Comparison of ENCODE assay signal across 1 cellular context in the genomic region with DNA sequence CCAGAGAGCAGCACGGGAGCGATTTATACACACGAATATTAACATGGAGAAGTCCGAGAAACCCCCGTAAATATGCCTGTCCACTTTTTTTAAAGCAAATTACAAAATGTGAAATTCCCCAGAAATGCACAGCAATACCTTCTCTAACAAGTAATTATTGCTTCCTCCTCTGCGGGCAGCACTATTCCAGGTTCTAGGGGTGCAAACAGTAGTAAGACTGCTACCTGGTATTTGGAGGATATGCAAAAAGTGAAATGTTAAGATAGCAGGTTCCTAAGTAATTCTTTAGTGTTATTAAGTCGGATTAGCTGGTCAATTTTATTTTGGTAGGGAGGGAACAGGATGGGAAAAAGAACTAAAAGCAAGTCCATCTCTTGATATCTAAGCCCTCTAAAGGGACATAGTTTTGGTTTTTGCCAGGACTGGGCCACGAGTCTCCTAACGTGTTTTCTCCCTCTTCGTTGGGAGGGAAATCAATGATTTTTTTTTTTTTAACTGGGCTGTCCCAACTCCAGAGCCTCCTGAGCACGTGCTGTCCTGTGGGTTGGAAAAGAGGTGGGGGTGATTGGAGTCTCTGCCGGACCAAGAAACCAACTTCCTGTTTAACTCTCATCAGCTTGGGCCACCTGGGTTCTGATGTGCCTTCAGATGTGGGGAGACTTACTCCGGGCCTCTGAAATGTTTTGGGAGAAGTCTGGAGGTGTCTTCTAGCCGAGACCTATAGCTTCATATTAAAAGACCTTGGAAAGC.
TF ChIP-seq lines count a peak whose summit lies in the region.

No MANE protein-coding gene starts in this region.

TF ChIP-seq in HepG2, 621 proteins besides CTCF, POLR2A, EP300 and RAD21 (continued from another document and continues in another):
- TF ChIP-seq, protein P1, sequence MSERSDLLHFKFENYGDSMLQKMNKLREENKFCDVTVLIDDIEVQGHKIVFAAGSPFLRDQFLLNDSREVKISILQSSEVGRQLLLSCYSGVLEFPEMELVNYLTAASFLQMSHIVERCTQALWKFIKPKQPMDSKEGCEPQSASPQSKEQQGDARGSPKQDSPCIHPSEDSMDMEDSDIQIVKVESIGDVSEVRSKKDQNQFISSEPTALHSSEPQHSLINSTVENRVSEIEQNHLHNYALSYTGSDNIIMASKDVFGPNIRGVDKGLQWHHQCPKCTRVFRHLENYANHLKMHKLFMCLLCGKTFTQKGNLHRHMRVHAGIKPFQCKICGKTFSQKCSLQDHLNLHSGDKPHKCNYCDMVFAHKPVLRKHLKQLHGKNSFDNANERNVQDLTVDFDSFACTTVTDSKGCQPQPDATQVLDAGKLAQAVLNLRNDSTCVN (CRISPR knock-in tag; IDR thresholded peaks at IDR 0.05; ENCODE audit: borderline replicate concordance): no peak
- TF ChIP-seq ZZZ3 (CRISPR knock-in tag; IDR thresholded peaks at IDR 0.05; ENCODE audit: borderline replicate concordance): no peak
- peak; percentile 89 for TF ChIP-seq GATAD2A (CRISPR knock-in tag; IDR thresholded peaks at IDR 0.05)
- peak; percentile 41; the same call in 1 of the 2 replicates for TF ChIP-seq RXRB (CRISPR knock-in tag; IDR thresholded peaks at IDR 0.05; ENCODE audit: borderline replicate concordance)
- no peak for TF ChIP-seq KAT7 (CRISPR knock-in tag; IDR thresholded peaks at IDR 0.05; ENCODE audit: borderline replicate concordance)
- TF ChIP-seq KLF13 (CRISPR knock-in tag; IDR thresholded peaks at IDR 0.05): no peak
- TF ChIP-seq FOSL1 (CRISPR knock-in tag; IDR thresholded peaks at IDR 0.05; ENCODE audit: borderline replicate concordance): no peak
- peak; percentile 20; the same call in 1 of the 2 replicates for TF ChIP-seq KLF6 (CRISPR knock-in tag; IDR thresholded peaks at IDR 0.05)
- TF ChIP-seq HNF4A (CRISPR knock-in tag; IDR thresholded peaks at IDR 0.05): peak; percentile 41; the same call in 1 of the 2 replicates
- TF ChIP-seq ZSCAN29 (CRISPR knock-in tag; conservative IDR thresholded peaks at IDR 0.05): 0 out of 2 replicates have a peak, but pooled peaks have one; percentile 10
- TF ChIP-seq MLLT10 (CRISPR knock-in tag; IDR thresholded peaks at IDR 0.05): no peak
- TF ChIP-seq ZNF577 (CRISPR knock-in tag; IDR thresholded peaks at IDR 0.05; ENCODE audit: borderline replicate concordance, low read depth): no peak
- peak; percentile 50 for TF ChIP-seq PITX1 (CRISPR knock-in tag; IDR thresholded peaks at IDR 0.05)
- peak; percentile 28 for TF ChIP-seq TCF7 (IDR thresholded peaks at IDR 0.05; ENCODE audit: low read depth)
- no peak for TF ChIP-seq CREB1 (IDR thresholded peaks at IDR 0.05)
- peak; percentile 52; the same call in 1 of the 2 replicates for TF ChIP-seq CREB1 (CRISPR knock-in tag; IDR thresholded peaks at IDR 0.05)
- TF ChIP-seq RCOR2 (CRISPR knock-in tag; IDR thresholded peaks at IDR 0.05): no peak
- TF ChIP-seq ADNP (CRISPR knock-in tag; IDR thresholded peaks at IDR 0.05): no peak
- peak; percentile 80; the same call in 1 of the 2 replicates for TF ChIP-seq ZNF558 (CRISPR knock-in tag; IDR thresholded peaks at IDR 0.05; ENCODE audit: borderline replicate concordance)
- no peak for TF ChIP-seq ZNF775 (CRISPR knock-in tag; IDR thresholded peaks at IDR 0.05; ENCODE audit: borderline replicate concordance)
- peak; percentile 52; the same call in 1 of the 2 replicates for TF ChIP-seq KDM5A (IDR thresholded peaks at IDR 0.05; ENCODE audit: borderline replicate concordance, low read length)
- no peak for TF ChIP-seq ISX (CRISPR knock-in tag; conservative IDR thresholded peaks at IDR 0.05)
- no peak for TF ChIP-seq BRD4 (CRISPR knock-in tag; IDR thresholded peaks at IDR 0.05)
- 0 out of 2 replicates have a peak, but pooled peaks have one; percentile 26 for TF ChIP-seq TSC22D2 (CRISPR knock-in tag; IDR thresholded peaks at IDR 0.05; ENCODE audit: borderline replicate concordance)
- TF ChIP-seq ZFP1 (CRISPR knock-in tag; IDR thresholded peaks at IDR 0.05): no peak
- TF ChIP-seq FOXK1 (CRISPR knock-in tag; IDR thresholded peaks at IDR 0.05; ENCODE audit: borderline replicate concordance, low read depth): no peak
- TF ChIP-seq JUNB (CRISPR knock-in tag; IDR thresholded peaks at IDR 0.05; ENCODE audit: borderline replicate concordance): no peak; the same call in 1 of the 2 replicates
- TF ChIP-seq CEBPZ (IDR thresholded peaks at IDR 0.05; ENCODE audit: low read length): no peak
- no peak for TF ChIP-seq ZNF790 (CRISPR knock-in tag; IDR thresholded peaks at IDR 0.05; ENCODE audit: borderline replicate concordance)
- TF ChIP-seq MIER2 (CRISPR knock-in tag; IDR thresholded peaks at IDR 0.05): peak; percentile 16
- TF ChIP-seq NKX3-1 (CRISPR knock-in tag; IDR thresholded peaks at IDR 0.05): peak; percentile 66
- no peak; the same call in 1 of the 2 replicates for TF ChIP-seq MEIS2 (CRISPR knock-in tag; IDR thresholded peaks at IDR 0.05)
- TF ChIP-seq ZNF274 (CRISPR knock-in tag; IDR thresholded peaks at IDR 0.05): no peak
- TF ChIP-seq WIZ (CRISPR knock-in tag; IDR thresholded peaks at IDR 0.05): no peak
- peak; percentile 62 for TF ChIP-seq ZNF574 (CRISPR knock-in tag; IDR thresholded peaks at IDR 0.05)
- TF ChIP-seq, protein P2, sequence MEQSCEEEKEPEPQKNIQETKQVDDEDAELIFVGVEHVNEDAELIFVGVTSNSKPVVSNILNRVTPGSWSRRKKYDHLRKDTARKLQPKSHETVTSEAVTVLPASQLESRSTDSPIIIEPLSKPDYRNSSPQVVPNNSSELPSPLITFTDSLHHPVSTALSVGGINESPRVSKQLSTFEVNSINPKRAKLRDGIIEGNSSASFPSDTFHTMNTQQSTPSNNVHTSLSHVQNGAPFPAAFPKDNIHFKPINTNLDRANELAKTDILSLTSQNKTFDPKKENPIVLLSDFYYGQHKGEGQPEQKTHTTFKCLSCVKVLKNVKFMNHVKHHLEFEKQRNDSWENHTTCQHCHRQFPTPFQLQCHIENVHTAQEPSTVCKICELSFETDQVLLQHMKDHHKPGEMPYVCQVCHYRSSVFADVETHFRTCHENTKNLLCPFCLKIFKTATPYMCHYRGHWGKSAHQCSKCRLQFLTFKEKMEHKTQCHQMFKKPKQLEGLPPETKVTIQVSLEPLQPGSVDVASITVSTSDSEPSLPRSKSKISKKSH (CRISPR knock-in tag; IDR thresholded peaks at IDR 0.05; ENCODE audit: borderline replicate concordance): no peak
- TF ChIP-seq ATF1 (CRISPR knock-in tag; IDR thresholded peaks at IDR 0.05): peak; percentile 34; the same call in 1 of the 2 replicates
- peak; percentile 31; the same call in 1 of the 2 replicates for TF ChIP-seq MAZ (IDR thresholded peaks at IDR 0.05; ENCODE audit: borderline replicate concordance, low read depth, low read length)
- 0 out of 2 replicates have a peak, but pooled peaks have one; percentile 22 for TF ChIP-seq MAZ (CRISPR knock-in tag; IDR thresholded peaks at IDR 0.05; ENCODE audit: low read depth)
- TF ChIP-seq, protein P3, sequence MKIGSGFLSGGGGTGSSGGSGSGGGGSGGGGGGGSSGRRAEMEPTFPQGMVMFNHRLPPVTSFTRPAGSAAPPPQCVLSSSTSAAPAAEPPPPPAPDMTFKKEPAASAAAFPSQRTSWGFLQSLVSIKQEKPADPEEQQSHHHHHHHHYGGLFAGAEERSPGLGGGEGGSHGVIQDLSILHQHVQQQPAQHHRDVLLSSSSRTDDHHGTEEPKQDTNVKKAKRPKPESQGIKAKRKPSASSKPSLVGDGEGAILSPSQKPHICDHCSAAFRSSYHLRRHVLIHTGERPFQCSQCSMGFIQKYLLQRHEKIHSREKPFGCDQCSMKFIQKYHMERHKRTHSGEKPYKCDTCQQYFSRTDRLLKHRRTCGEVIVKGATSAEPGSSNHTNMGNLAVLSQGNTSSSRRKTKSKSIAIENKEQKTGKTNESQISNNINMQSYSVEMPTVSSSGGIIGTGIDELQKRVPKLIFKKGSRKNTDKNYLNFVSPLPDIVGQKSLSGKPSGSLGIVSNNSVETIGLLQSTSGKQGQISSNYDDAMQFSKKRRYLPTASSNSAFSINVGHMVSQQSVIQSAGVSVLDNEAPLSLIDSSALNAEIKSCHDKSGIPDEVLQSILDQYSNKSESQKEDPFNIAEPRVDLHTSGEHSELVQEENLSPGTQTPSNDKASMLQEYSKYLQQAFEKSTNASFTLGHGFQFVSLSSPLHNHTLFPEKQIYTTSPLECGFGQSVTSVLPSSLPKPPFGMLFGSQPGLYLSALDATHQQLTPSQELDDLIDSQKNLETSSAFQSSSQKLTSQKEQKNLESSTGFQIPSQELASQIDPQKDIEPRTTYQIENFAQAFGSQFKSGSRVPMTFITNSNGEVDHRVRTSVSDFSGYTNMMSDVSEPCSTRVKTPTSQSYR (CRISPR knock-in tag; IDR thresholded peaks at IDR 0.05; ENCODE audit: borderline replicate concordance): peak; percentile 40; the same call in 1 of the 2 replicates
- TF ChIP-seq SRSF9 (IDR thresholded peaks at IDR 0.05; ENCODE audit: borderline replicate concordance, insufficient read depth, low read depth, low read length, poor library complexity, severe bottlenecking): no peak
- TF ChIP-seq ZNF484 (CRISPR knock-in tag; IDR thresholded peaks at IDR 0.05; ENCODE audit: borderline replicate concordance, low read depth): no peak
- no peak for TF ChIP-seq IRF2 (CRISPR knock-in tag; IDR thresholded peaks at IDR 0.05)
- TF ChIP-seq ZNF441 (CRISPR knock-in tag; IDR thresholded peaks at IDR 0.05; ENCODE audit: borderline replicate concordance): no peak
- no peak for TF ChIP-seq KAT2B (IDR thresholded peaks at IDR 0.05; ENCODE audit: borderline replicate concordance, low read depth, low read length)
- no peak for TF ChIP-seq ZNF780A (CRISPR knock-in tag; IDR thresholded peaks at IDR 0.05)
- TF ChIP-seq PTBP1 (IDR thresholded peaks at IDR 0.05; ENCODE audit: low read depth, low read length, poor library complexity, severe bottlenecking): no peak
- TF ChIP-seq ZBTB43 (CRISPR knock-in tag; conservative IDR thresholded peaks at IDR 0.05): peak; percentile 64; the same call in 1 of the 2 replicates
- TF ChIP-seq ZFAT (CRISPR knock-in tag; conservative IDR thresholded peaks at IDR 0.05): 0 out of 2 replicates have a peak, but pooled peaks have one; percentile 28
- TF ChIP-seq KDM4B (CRISPR knock-in tag; IDR thresholded peaks at IDR 0.05): no peak
- no peak for TF ChIP-seq ZNF550 (CRISPR knock-in tag; IDR thresholded peaks at IDR 0.05; ENCODE audit: borderline replicate concordance)
- TF ChIP-seq KLF12 (CRISPR knock-in tag; IDR thresholded peaks at IDR 0.05; ENCODE audit: borderline replicate concordance): 0 out of 2 replicates have a peak, but pooled peaks have one; percentile 40
- TF ChIP-seq ZNF350 (CRISPR knock-in tag; IDR thresholded peaks at IDR 0.05; ENCODE audit: borderline replicate concordance, low read depth): peak; percentile 53; the same call in 1 of the 2 replicates
- TF ChIP-seq, protein P4, sequence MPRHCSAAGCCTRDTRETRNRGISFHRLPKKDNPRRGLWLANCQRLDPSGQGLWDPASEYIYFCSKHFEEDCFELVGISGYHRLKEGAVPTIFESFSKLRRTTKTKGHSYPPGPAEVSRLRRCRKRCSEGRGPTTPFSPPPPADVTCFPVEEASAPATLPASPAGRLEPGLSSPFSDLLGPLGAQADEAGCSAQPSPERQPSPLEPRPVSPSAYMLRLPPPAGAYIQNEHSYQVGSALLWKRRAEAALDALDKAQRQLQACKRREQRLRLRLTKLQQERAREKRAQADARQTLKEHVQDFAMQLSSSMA (CRISPR knock-in tag; IDR thresholded peaks at IDR 0.05): no peak
- no peak for TF ChIP-seq ZNF737 (CRISPR knock-in tag; IDR thresholded peaks at IDR 0.05; ENCODE audit: borderline replicate concordance)
- no peak for TF ChIP-seq ZNF720 (CRISPR knock-in tag; IDR thresholded peaks at IDR 0.05)
